ENCODE assay signal across 1 cellular context in the genomic region with DNA sequence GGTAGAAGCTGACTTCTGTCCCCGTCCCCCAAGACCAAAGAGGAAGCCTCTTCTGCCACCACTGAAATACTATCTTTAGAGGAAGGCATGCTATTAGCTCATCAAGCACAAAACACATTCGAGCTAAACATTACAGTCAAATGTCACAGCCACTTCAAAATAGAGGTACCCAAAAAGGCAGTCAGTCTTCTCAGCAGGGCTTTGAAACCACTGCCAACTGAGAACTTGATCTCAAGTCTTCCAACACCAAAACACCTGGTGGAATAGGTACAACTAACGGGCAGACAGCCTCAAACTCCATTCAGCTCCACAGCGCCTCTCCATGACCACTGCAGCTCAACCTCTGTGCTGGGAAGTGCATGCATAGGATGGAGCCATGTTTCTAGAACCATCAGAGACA.
TF ChIP-seq lines count a peak whose summit lies in the region.

No MANE protein-coding gene starts in this region.

TF ChIP-seq in IMR-90, 13 proteins besides CTCF, POLR2A, EP300 and RAD21:
- TF ChIP-seq, protein P1, sequence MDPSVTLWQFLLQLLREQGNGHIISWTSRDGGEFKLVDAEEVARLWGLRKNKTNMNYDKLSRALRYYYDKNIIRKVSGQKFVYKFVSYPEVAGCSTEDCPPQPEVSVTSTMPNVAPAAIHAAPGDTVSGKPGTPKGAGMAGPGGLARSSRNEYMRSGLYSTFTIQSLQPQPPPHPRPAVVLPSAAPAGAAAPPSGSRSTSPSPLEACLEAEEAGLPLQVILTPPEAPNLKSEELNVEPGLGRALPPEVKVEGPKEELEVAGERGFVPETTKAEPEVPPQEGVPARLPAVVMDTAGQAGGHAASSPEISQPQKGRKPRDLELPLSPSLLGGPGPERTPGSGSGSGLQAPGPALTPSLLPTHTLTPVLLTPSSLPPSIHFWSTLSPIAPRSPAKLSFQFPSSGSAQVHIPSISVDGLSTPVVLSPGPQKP (IDR thresholded peaks at IDR 0.05; ENCODE audit: borderline replicate concordance, low read depth, low read length) = no peak
- TF ChIP-seq MXI1 (IDR thresholded peaks at IDR 0.05; ENCODE audit: borderline replicate concordance, low read depth, low read length) (no peak), MAFK (IDR thresholded peaks at IDR 0.05; ENCODE audit: low read depth, low read length) (no peak), MAZ (IDR thresholded peaks at IDR 0.05; ENCODE audit: borderline replicate concordance, low read depth, low read length) (no peak), BHLHE40 (IDR thresholded peaks at IDR 0.05; ENCODE audit: low read depth, low read length) (no peak), USF2 (IDR thresholded peaks at IDR 0.05; ENCODE audit: low read depth, low read length) (no peak), RFX5 (IDR thresholded peaks at IDR 0.05; ENCODE audit: low read depth, low read length) (no peak), CHD1 (IDR thresholded peaks at IDR 0.05; ENCODE audit: low read depth, low read length) (no peak), NFE2L2 (IDR thresholded peaks at IDR 0.05; ENCODE audit: low read depth, low read length) (no peak), FOS (IDR thresholded peaks at IDR 0.05; ENCODE audit: low read depth, low read length) (no peak), CEBPB (IDR thresholded peaks at IDR 0.05; ENCODE audit: low read depth, low read length) (no peak), RCOR1 (IDR thresholded peaks at IDR 0.05; ENCODE audit: insufficient replicate concordance, low read length) (no peak), SMC3 (IDR thresholded peaks at IDR 0.05; ENCODE audit: low read depth, low read length) (no peak)
TF ChIP-seq in IMR-90: peak in this region for 0.
